Comparison of ENCODE assay signal across 29 cellular contexts in the genomic region with DNA sequence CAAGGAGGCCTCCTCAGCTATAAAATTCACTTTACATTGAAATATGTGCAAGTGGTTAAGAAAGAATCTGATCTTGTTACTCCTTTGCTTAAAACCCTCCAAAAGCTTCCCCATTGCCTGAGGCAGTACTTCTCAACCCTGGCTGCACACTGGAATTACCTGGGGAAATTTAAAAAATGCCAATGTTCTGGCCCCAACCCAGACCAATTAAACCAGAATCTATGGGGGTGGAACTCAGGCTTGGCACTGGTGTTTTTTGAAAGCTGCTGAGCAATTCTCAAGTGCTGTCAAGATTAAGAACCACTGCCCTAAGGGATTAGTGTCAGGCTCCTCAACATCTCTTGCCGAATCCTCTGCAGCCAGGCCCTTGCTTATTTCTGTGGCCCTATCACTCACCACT.
A peak's percentile ranks its signal among the peaks of the same experiment; 100 is the strongest.
DNase-seq lines count a peak whose midpoint lies in the region; TF ChIP-seq lines count a peak whose summit lies in the region.
"Had no signal": no experiment of that assay in that cellular context is flagged by ENCODE, and none has a peak within 500 bp of the region (broad histone marks: within the 10 kb centered on the region; RNA-seq: fewer than 3 reads in every experiment).

No MANE protein-coding gene starts in this region.

- DNase-seq in NCI-H82 (lab: John Stamatoyannopoulos, UW) (peak; percentile 15), NCI-H82 treated with DMSO at 0.1 percent for 48 hours (lab: John Stamatoyannopoulos, UW; ENCODE audit: unreplicated experiment) (no peak), SK-N-MC (ENCODE audit: low read depth, low spot score) (no peak), mesothelial cell of epicardium (ENCODE audit: low spot score in 2 of 2, unreplicated experiment in 2 of 2) (peak; percentile 23 to 40), thyroid gland (peak; percentile 3 to 4), adrenal gland (no peak), NCI-H1694 treated with DMSO at 0.1 percent for 48 hours (lab: John Stamatoyannopoulos, UW) (no peak), G401 (ENCODE audit: low spot score) (no peak)
- DNase-seq: 8988T; activated CD4-positive, alpha-beta T cell treated with anti-CD3 and anti-CD28 coated beads, Interleukin-2, amount 50 U/mL, for 1 hour; activated CD4-positive, CD25-positive, alpha-beta regulatory T cell; activated effector memory CD4-positive, alpha-beta T cell treated with anti-CD3 and anti-CD28 coated beads, Interleukin-2, amount 50 U/mL, for 16 hours; activated T-cell treated with anti-CD3 and anti-CD28 coated beads, Interleukin-2, amount 50 U/mL, for 1 hour; aorta; C1 segment of cervical spinal cord; DND-41; effector CD8-positive, alpha-beta T cell; mesenchymal stem cell; MM.1S; NCI-H2029 treated with DMSO at 0.1 percent for 48 hours; NCI-H2227 treated with DMSO at 0.1 percent for 48 hours; NCI-H774; stimulated activated naive B cell treated with anti-CD40 and anti-IgM and Interleukin-4, amounts not matched to agents 10 μg/mL and 1 μg/mL and 100 μg/mL, for 72 hours; substantia nigra; T-helper 17 cell; upper lobe of right lung had no signal

- H3K27me3 ChIP-seq in thyroid gland (no peaks in the 10 kb centered on the region), adrenal gland (no peaks in the 10 kb centered on the region)
- H3K27me3 ChIP-seq: upper lobe of right lung had no signal

- H3K36me3 Mint-ChIP-seq in mesothelial cell of epicardium: no peaks in the 10 kb centered on the region
- H3K36me3 Mint-ChIP-seq: activated naive CD8-positive, alpha-beta T cell; stimulated activated naive B cell treated with anti-CD40 and anti-IgM and Interleukin-4, amounts not matched to agents 10 μg/mL and 1 μg/mL and 100 μg/mL, for 72 hours had no signal

- H3K27ac ChIP-seq in SK-N-MC (peak overlapping the region; percentile 86), thyroid gland (no peak overlapping the region), adrenal gland (no peak overlapping the region)
- H3K27ac ChIP-seq: coronary artery, KMS-11, upper lobe of right lung had no signal

- H3K9ac ChIP-seq in SK-N-MC (ENCODE audit: insufficient read length): no peak overlapping the region
- H3K9ac ChIP-seq: KMS-11 had no signal

- H3K36me3 ChIP-seq in SK-N-MC (ENCODE audit: insufficient read depth, low read length): no peaks in the 10 kb centered on the region
- H3K36me3 ChIP-seq in thyroid gland: no peaks in the 10 kb centered on the region
- no peaks in the 10 kb centered on the region for H3K36me3 ChIP-seq in adrenal gland (replicated peaks in 1 of 2)
- H3K36me3 ChIP-seq: upper lobe of right lung had no signal

- 21 to 39% methylated on average over 1 of the region's 1 CpG for WGBS in thyroid gland, 2 donors
- WGBS in adrenal gland, 4 donors: 56 to 89% (median 73%) methylated on average over 1 of the region's 1 CpG

- TF ChIP-seq POLR2A in thyroid gland (IDR thresholded peaks at IDR 0.05): no peak
- TF ChIP-seq POLR2A in adrenal gland (IDR thresholded peaks at IDR 0.05): no peak

- intact Hi-C loops in thyroid gland (cut with DNase I): no loop called here
- intact Hi-C loops in adrenal gland (cut with DNase I): no loop called here

- TF ChIP-seq CTCF in mesothelial cell of epicardium (IDR thresholded peaks at IDR 0.05; ENCODE audit: unreplicated experiment) (no peak), thyroid gland (IDR thresholded peaks at IDR 0.05) (no peak), adrenal gland (IDR thresholded peaks at IDR 0.05) (no peak)

- no peaks in the 10 kb centered on the region for H3K4me1 ChIP-seq in thyroid gland
- H3K4me1 ChIP-seq in adrenal gland (replicated peaks in 1 of 2): no peaks in the 10 kb centered on the region
- H3K4me1 ChIP-seq: upper lobe of right lung had no signal

- H3K9me3 Mint-ChIP-seq in mesothelial cell of epicardium: no peaks in the 10 kb centered on the region

- in situ Hi-C loops in G401 (cut with HindIII; ENCODE audit: low sequenced_read_pairs): no loop called here

- H3K4me3 ChIP-seq in SK-N-MC (peak overlapping the region; percentile 65), thyroid gland (replicated peaks in 1 of 3) (no peak overlapping the region), adrenal gland (no peak overlapping the region)
- H3K4me3 ChIP-seq: coronary artery, upper lobe of right lung had no signal

- H3K4me3 Mint-ChIP-seq in mesothelial cell of epicardium: no peak overlapping the region
- H3K4me3 Mint-ChIP-seq: activated naive CD8-positive, alpha-beta T cell; stimulated activated naive B cell treated with anti-CD40 and anti-IgM and Interleukin-4, amounts not matched to agents 10 μg/mL and 1 μg/mL and 100 μg/mL, for 72 hours; T-helper 17 cell had no signal

- peak overlapping the region; percentile 13 for H3K27ac Mint-ChIP-seq in mesothelial cell of epicardium
- H3K27ac Mint-ChIP-seq: activated naive CD8-positive, alpha-beta T cell; stimulated activated naive B cell treated with anti-CD40 and anti-IgM and Interleukin-4, amounts not matched to agents 10 μg/mL and 1 μg/mL and 100 μg/mL, for 72 hours; T-helper 17 cell had no signal

- peaks cover 19% of the 10 kb centered on the region for H3K4me1 Mint-ChIP-seq in mesothelial cell of epicardium
- H3K4me1 Mint-ChIP-seq: stimulated activated naive B cell treated with anti-CD40 and anti-IgM and Interleukin-4, amounts not matched to agents 10 μg/mL and 1 μg/mL and 100 μg/mL, for 72 hours; T-helper 17 cell had no signal

- no peaks in the 10 kb centered on the region for H3K9me3 ChIP-seq in SK-N-MC (ENCODE audit: low read depth, low read length)
- H3K9me3 ChIP-seq in thyroid gland: no peaks in the 10 kb centered on the region
- no peaks in the 10 kb centered on the region for H3K9me3 ChIP-seq in adrenal gland (replicated peaks in 1 of 3)
- H3K9me3 ChIP-seq: upper lobe of right lung had no signal

- peaks cover 3% of the 10 kb centered on the region for H3K27me3 Mint-ChIP-seq in mesothelial cell of epicardium (ENCODE audit: low read depth)
- H3K27me3 Mint-ChIP-seq: activated naive CD8-positive, alpha-beta T cell; stimulated activated naive B cell treated with anti-CD40 and anti-IgM and Interleukin-4, amounts not matched to agents 10 μg/mL and 1 μg/mL and 100 μg/mL, for 72 hours; T-helper 17 cell had no signal

Comparison
In these comparisons a context has a peak if more than half of its experiments do, and no peak if none do; other contexts are left out.
1. DNase-seq: peak in NCI-H82 (single experiment), mesothelial cell of epicardium (2 of 2) and thyroid gland (2 of 2); none in NCI-H82 treated with DMSO at 0.1 percent for 48 hours (single experiment), SK-N-MC (single experiment), adrenal gland (0 of 7), NCI-H1694 treated with DMSO at 0.1 percent for 48 hours (single experiment) and G401 (single experiment).